In genomic region chr9:117076571-117077300, GRCh38 we compare ENCODE assay signal across 16 cellular contexts.
"Had no signal": no experiment of that assay in that cellular context is flagged by ENCODE, and none has a peak within 500 bp of the region (broad histone marks: within the 10 kb centered on the region; RNA-seq: fewer than 3 reads in every experiment).

No MANE protein-coding gene starts in this region.

- H3K27me3 Mint-ChIP-seq: activated CD4-positive, alpha-beta memory T cell treated with anti-CD3 and anti-CD28 coated beads, Interleukin-2, amount 10 ng/mL, durations not matched to agents 7 days and 5 days had no signal

- H3K27ac Mint-ChIP-seq: activated CD4-positive, alpha-beta memory T cell treated with anti-CD3 and anti-CD28 coated beads, Interleukin-2, amount 10 ng/mL, durations not matched to agents 7 days and 5 days; activated naive CD4-positive, alpha-beta T cell treated with anti-CD3 and anti-CD28 coated beads, Interleukin-2, amount 50 U/mL, for 72 hours; activated T-cell treated with anti-CD3 and anti-CD28 coated beads, Interleukin-2, amount 50 U/mL, for 24 hours; memory B cell; naive thymus-derived CD4-positive, alpha-beta T cell had no signal

- H3K36me3 ChIP-seq: pancreas, stomach had no signal

- H3K4me3 Mint-ChIP-seq: activated CD4-positive, alpha-beta memory T cell treated with anti-CD3 and anti-CD28 coated beads, Interleukin-2, amount 10 ng/mL, durations not matched to agents 7 days and 5 days; activated T-cell treated with anti-CD3 and anti-CD28 coated beads, Interleukin-2, amount 50 U/mL, for 24 hours; memory B cell; naive thymus-derived CD4-positive, alpha-beta T cell had no signal

- ATAC-seq: activated naive CD4-positive, alpha-beta T cell treated with anti-CD3 and anti-CD28 coated beads, Interleukin-2, amount 50 U/mL, for 72 hours; left ventricle myocardium superior; mucosa of descending colon; naive thymus-derived CD4-positive, alpha-beta T cell; pancreas had no signal

- H3K4me3 ChIP-seq: dorsolateral prefrontal cortex, mucosa of descending colon, pancreas, stomach, testis had no signal

- H3K4me1 Mint-ChIP-seq: activated CD4-positive, alpha-beta memory T cell treated with anti-CD3 and anti-CD28 coated beads, Interleukin-2, amount 10 ng/mL, durations not matched to agents 7 days and 5 days; memory B cell; naive thymus-derived CD4-positive, alpha-beta T cell had no signal

- H3K27me3 ChIP-seq: dorsolateral prefrontal cortex, pancreas, stomach, testis had no signal

- H3K36me3 Mint-ChIP-seq: memory B cell had no signal

- DNase-seq: activated CD4-positive, alpha-beta memory T cell treated with anti-CD3 and anti-CD28 coated beads, Interleukin-2, amount 10 ng/mL, durations not matched to agents 7 days and 5 days; activated CD4-positive, alpha-beta T cell treated with anti-CD3 and anti-CD28 coated beads for 4 hours; activated effector memory CD4-positive, alpha-beta T cell treated with Interleukin-2 at 50 U/mL for 16 hours; activated T-cell treated with anti-CD3 and anti-CD28 coated beads, Interleukin-2, amount 50 U/mL, for 24 hours; dorsolateral prefrontal cortex; hippocampal formation; kidney; left ventricle myocardium superior; mucosa of descending colon; naive thymus-derived CD4-positive, alpha-beta T cell; pancreas; stimulated activated CD4-positive, alpha-beta T cell treated with anti-CD3 and anti-CD28 coated beads, Interleukin-1b, Interleukin-23, amount 100 ng/mL, for 48 hours; stomach; testis had no signal
